Comparison of ENCODE assay signal across 17 cellular contexts in the genomic region with DNA sequence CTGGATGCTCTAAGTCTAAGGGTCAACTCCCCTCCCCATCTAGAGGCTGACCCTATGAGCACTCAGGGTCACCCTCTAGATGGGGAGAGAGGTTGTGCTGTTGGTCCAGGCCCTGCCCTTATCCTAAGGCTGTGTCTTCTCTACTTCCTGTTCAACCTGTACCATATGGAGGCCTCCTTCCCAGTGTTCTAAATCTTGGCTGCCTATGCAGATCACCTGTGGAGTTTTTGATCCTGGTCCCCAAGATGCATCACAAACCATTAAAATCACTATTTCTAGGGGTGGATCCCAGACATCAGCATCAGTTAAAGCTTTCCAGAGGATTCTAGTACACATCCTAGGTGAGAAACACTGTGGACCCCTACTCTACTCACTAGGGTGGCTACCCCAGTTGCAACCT.
"Had no signal": no experiment of that assay in that cellular context is flagged by ENCODE, and none has a peak within 500 bp of the region (broad histone marks: within the 10 kb centered on the region; RNA-seq: fewer than 3 reads in every experiment).

No MANE protein-coding gene starts in this region.

- H3K27me3 Mint-ChIP-seq: central memory CD8-positive, alpha-beta T cell; dendritic cell treated with granulocyte-macrophage colony-stimulating factor and Interleukin-4, amounts not matched to agents 40 ng/mL and 50 ng/mL, for 4 days; stimulated activated memory B cell treated with anti-CD40 and anti-IgM and Interleukin-4, amounts not matched to agents 10 μg/mL and 1 μg/mL and 100 μg/mL, for 72 hours; stimulated activated naive CD8-positive, alpha-beta T cell treated with anti-CD3 and anti-CD28 coated beads, Interleukin-15, Interleukin-2, amounts not matched to agents 100 ng/mL and 50 ng/mL, for 24 hours had no signal

- H3K36me3 Mint-ChIP-seq: natural killer cell treated with Interleukin-12 subunit alpha and Interleukin-12 subunit beta and Interleukin-15 and Interleukin-18, amount 100 ng/mL, for 72 hours had no signal

- DNase-seq: hippocampal formation; mammary epithelial cell; occipital lobe; psoas muscle; retina; stimulated activated CD4-positive, alpha-beta T cell treated with anti-CD3 and anti-CD28 coated beads, Interleukin-15, amount 100 ng/mL, for 24 hours; stimulated activated CD4-positive, alpha-beta T cell treated with anti-CD3 and anti-CD28 coated beads, Interleukin-1b, Interleukin-23, amount 100 ng/mL, for 48 hours; stimulated activated CD4-positive, alpha-beta T cell treated with anti-CD3 and anti-CD28 coated beads, Interleukin-4, amount 100 ng/mL, for 24 hours had no signal

- H3K36me3 ChIP-seq: pancreas, right lobe of liver, tibial nerve had no signal

- H3K27me3 ChIP-seq: foreskin keratinocyte, pancreas, right lobe of liver, tibial nerve had no signal

- ATAC-seq: foreskin keratinocyte; natural killer cell treated with Interleukin-12 subunit alpha and Interleukin-12 subunit beta and Interleukin-15 and Interleukin-18, amount 100 ng/mL, for 72 hours; stimulated activated memory B cell treated with anti-CD40 and anti-IgM and Interleukin-4, amounts not matched to agents 10 μg/mL and 1 μg/mL and 100 μg/mL, for 72 hours had no signal

- H3K27ac ChIP-seq: foreskin keratinocyte, pancreas, psoas muscle, right lobe of liver, tibial nerve had no signal

- H3K4me3 Mint-ChIP-seq: central memory CD8-positive, alpha-beta T cell; dendritic cell treated with granulocyte-macrophage colony-stimulating factor and Interleukin-4, amounts not matched to agents 40 ng/mL and 50 ng/mL, for 4 days; natural killer cell treated with Interleukin-12 subunit alpha and Interleukin-12 subunit beta and Interleukin-15 and Interleukin-18, amount 100 ng/mL, for 72 hours; stimulated activated memory B cell treated with anti-CD40 and anti-IgM and Interleukin-4, amounts not matched to agents 10 μg/mL and 1 μg/mL and 100 μg/mL, for 72 hours; stimulated activated naive CD8-positive, alpha-beta T cell treated with anti-CD3 and anti-CD28 coated beads, Interleukin-15, Interleukin-2, amounts not matched to agents 100 ng/mL and 50 ng/mL, for 24 hours had no signal

- H3K9me3 ChIP-seq: pancreas, psoas muscle, right lobe of liver had no signal

- H3K9me3 Mint-ChIP-seq: natural killer cell treated with Interleukin-12 subunit alpha and Interleukin-12 subunit beta and Interleukin-15 and Interleukin-18, amount 100 ng/mL, for 72 hours had no signal

- H3K27ac Mint-ChIP-seq: dendritic cell treated with granulocyte-macrophage colony-stimulating factor and Interleukin-4, amounts not matched to agents 40 ng/mL and 50 ng/mL, for 4 days; natural killer cell treated with Interleukin-12 subunit alpha and Interleukin-12 subunit beta and Interleukin-15 and Interleukin-18, amount 100 ng/mL, for 72 hours; stimulated activated memory B cell treated with anti-CD40 and anti-IgM and Interleukin-4, amounts not matched to agents 10 μg/mL and 1 μg/mL and 100 μg/mL, for 72 hours; stimulated activated naive CD8-positive, alpha-beta T cell treated with anti-CD3 and anti-CD28 coated beads, Interleukin-15, Interleukin-2, amounts not matched to agents 100 ng/mL and 50 ng/mL, for 24 hours had no signal

- H3K4me3 ChIP-seq: pancreas, psoas muscle, right lobe of liver, tibial nerve had no signal

- H3K4me1 ChIP-seq: foreskin keratinocyte had no signal
